Comparison of ENCODE assay signal across 11 cellular contexts in the genomic region with DNA sequence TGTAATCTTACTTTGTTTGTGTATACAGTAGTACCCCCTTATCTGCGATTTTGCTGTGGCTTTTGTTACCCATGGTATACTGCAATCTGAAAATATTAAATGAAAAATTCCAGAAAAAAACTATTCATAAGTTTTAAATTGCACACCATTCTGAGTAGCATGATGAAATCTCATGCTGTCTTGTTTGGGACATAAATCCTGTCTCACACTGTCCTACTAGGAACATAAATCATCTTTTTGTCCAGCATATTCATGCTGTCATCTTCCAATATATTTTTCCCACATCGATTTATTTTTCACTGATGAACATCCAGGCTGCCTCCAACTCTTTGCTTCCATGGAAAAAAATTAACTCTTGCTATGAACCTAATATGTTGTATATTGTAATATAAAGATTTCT.
"Had no signal": no experiment of that assay in that cellular context is flagged by ENCODE, and none has a peak within 500 bp of the region (broad histone marks: within the 10 kb centered on the region; RNA-seq: fewer than 3 reads in every experiment).

No MANE protein-coding gene starts in this region.

- H3K9me3 Mint-ChIP-seq: GM23338, H9, HFFc6 had no signal

- H3K4me3 ChIP-seq: GM23248, GM23338, HAP-1 had no signal

- DNase-seq: GM23248, GOT3, H7, H9, HCEC 1CT, HFFc6 had no signal

- H3K27ac ChIP-seq: GM23248 had no signal

- H2AFZ ChIP-seq: GM23248, GM23338 had no signal

- FAIRE-seq: H1, H54 had no signal

- H3K4me2 ChIP-seq: GM23338 had no signal

- ATAC-seq: GM23338, HCT116 had no signal

- H3K9me3 ChIP-seq: HAP-1 had no signal

- H3K4me1 ChIP-seq: HAP-1 had no signal

- H3K27ac Mint-ChIP-seq: GM23338, HFFc6 had no signal

- H3K4me1 Mint-ChIP-seq: GM23338, H9 had no signal

- H3K36me3 ChIP-seq: HAP-1 had no signal

- H3K4me3 Mint-ChIP-seq: GM23338, H9, HFFc6 had no signal

- H3K9ac ChIP-seq: GM23248 had no signal
